16 cellular contexts compared by ENCODE assay signal in genomic region chr11:64353761-64354506, GRCh38.
"Had no signal": no experiment of that assay in that cellular context is flagged by ENCODE, and none has a peak within 500 bp of the region (broad histone marks: within the 10 kb centered on the region; RNA-seq: fewer than 3 reads in every experiment).

No MANE protein-coding gene starts in this region.

- DNase-seq: activated B cell treated with CpG ODN at 0.5 μM for 24 hours; activated CD4-positive, alpha-beta T cell treated with anti-CD3 and anti-CD28 coated beads for 4 hours; activated CD8-positive, alpha-beta T cell treated with anti-CD3 and anti-CD28 coated beads for 36 hours; activated naive CD4-positive, alpha-beta T cell treated with Interleukin-2 at 50 U/mL for 16 hours; activated naive CD8-positive, alpha-beta T cell treated with anti-CD3 and anti-CD28 coated beads, Interleukin-2, amount 10 ng/mL, durations not matched to agents 7 days and 5 days; activated T-cell treated with anti-CD3 and anti-CD28 coated beads, Interleukin-2, amount 50 U/mL, for 1 hour; effector memory CD8-positive, alpha-beta T cell; stimulated activated CD4-positive, alpha-beta T cell treated with anti-CD3 and anti-CD28 coated beads, Interleukin-12 subunit alpha, Interleukin-12 subunit beta, amount 100 ng/mL, for 4 hours; stimulated activated CD4-positive, alpha-beta T cell treated with anti-CD3 and anti-CD28 coated beads, Interleukin-1b, Interleukin-23, amount 100 ng/mL, for 48 hours; stimulated activated naive CD4-positive, alpha-beta T cell treated with Interleukin-2 at 50 U/mL for 16 hours; thyroid gland had no signal

- H3K27ac ChIP-seq: parathyroid adenoma, thyroid gland had no signal

- H3K27me3 ChIP-seq: body of pancreas, thyroid gland had no signal

- ATAC-seq: activated CD8-positive, alpha-beta T cell treated with anti-CD3 and anti-CD28 coated beads for 36 hours; body of pancreas; effector memory CD8-positive, alpha-beta T cell; natural killer cell treated with Interleukin-12 subunit alpha and Interleukin-12 subunit beta and Interleukin-15 and Interleukin-18, amount 100 ng/mL, for 72 hours had no signal

- FAIRE-seq: TTC549 had no signal

- H3K4me3 ChIP-seq: body of pancreas, lung, thyroid gland had no signal

- H3K79me2 ChIP-seq: parathyroid adenoma had no signal

- H3K36me3 ChIP-seq: thyroid gland had no signal

- H2AFZ ChIP-seq: parathyroid adenoma had no signal

- H3K9ac ChIP-seq: parathyroid adenoma had no signal

- H3K9me3 ChIP-seq: body of pancreas, thyroid gland had no signal
